28 cellular contexts compared by ENCODE assay signal in the genomic region with DNA sequence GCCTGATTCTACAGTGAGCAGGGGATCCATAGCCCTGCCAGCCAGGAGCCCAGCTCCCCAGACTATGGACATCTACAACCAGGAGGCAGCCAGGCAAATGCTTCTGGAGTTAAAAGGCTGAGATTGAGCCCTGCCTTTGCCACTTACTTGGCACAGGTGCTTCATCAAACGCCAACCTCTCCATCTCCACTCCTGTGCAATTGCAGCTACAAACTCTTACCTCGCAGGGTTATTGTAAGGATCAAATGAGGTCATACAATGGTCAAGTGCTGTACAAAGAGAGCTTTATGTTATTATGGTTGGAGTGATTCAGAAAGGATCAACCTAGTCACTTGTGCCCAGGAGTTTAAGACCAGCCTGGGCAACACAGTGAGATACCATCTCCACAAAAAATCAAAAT. TPM values are rescaled to one million over a fixed set of nuclear protein-coding genes. Genes with fewer than 3 reads are reported as not detected.
"Had no signal": no experiment of that assay in that cellular context is flagged by ENCODE, and none has a peak within 500 bp of the region (broad histone marks: within the 10 kb centered on the region; RNA-seq: fewer than 3 reads in every experiment).

No MANE protein-coding gene starts in this region.

- H3K4me3 ChIP-seq: coronary artery, hepatocyte, mucosa of descending colon, right atrium auricular region, sigmoid colon, skin epidermis, testis, tibial nerve had no signal

- H3K36me3 Mint-ChIP-seq: naive thymus-derived CD8-positive, alpha-beta T cell; stimulated activated naive B cell treated with anti-CD40 and anti-IgM and Interleukin-4, amounts not matched to agents 10 μg/mL and 1 μg/mL and 100 μg/mL, for 72 hours had no signal

- H2AFZ ChIP-seq: hepatocyte had no signal

- H3K79me2 ChIP-seq: hepatocyte had no signal

- H3K27ac ChIP-seq: coronary artery, hepatocyte, neutrophil, right atrium auricular region, sigmoid colon, skin epidermis, testis, tibial nerve had no signal

- H3K9me3 Mint-ChIP-seq: endodermal cell; naive thymus-derived CD8-positive, alpha-beta T cell; stimulated activated naive B cell treated with anti-CD40 and anti-IgM and Interleukin-4, amounts not matched to agents 10 μg/mL and 1 μg/mL and 100 μg/mL, for 72 hours; stimulated activated naive CD8-positive, alpha-beta T cell treated with anti-CD3 and anti-CD28 coated beads, Interleukin-15, amount 100 ng/mL, for 72 hours had no signal

- ATAC-seq: left cardiac atrium; mucosa of descending colon; naive thymus-derived CD8-positive, alpha-beta T cell; stimulated activated naive B cell treated with anti-CD40 and anti-IgM and Interleukin-4, amounts not matched to agents 10 μg/mL and 1 μg/mL and 100 μg/mL, for 72 hours; stimulated activated naive CD8-positive, alpha-beta T cell treated with anti-CD3 and anti-CD28 coated beads, Interleukin-15, amount 100 ng/mL, for 72 hours had no signal

- H3K9me3 ChIP-seq: mucosa of descending colon, neutrophil, right atrium auricular region, sigmoid colon, testis, tibial nerve had no signal

- H3K4me3 Mint-ChIP-seq: endodermal cell; naive thymus-derived CD8-positive, alpha-beta T cell; stimulated activated naive B cell treated with anti-CD40 and anti-IgM and Interleukin-4, amounts not matched to agents 10 μg/mL and 1 μg/mL and 100 μg/mL, for 72 hours; stimulated activated naive CD8-positive, alpha-beta T cell treated with anti-CD3 and anti-CD28 coated beads, Interleukin-15, amount 100 ng/mL, for 72 hours had no signal

- H3K4me1 ChIP-seq: right atrium auricular region, sigmoid colon, testis, tibial nerve had no signal

- H3K36me3 ChIP-seq: neutrophil, right atrium auricular region, sigmoid colon, tibial nerve had no signal

- DNase-seq: effector CD4-positive, alpha-beta T cell; endodermal cell; erythroblast; foreskin melanocyte; kidney; left cardiac atrium; mammary epithelial cell; mucosa of descending colon; naive thymus-derived CD8-positive, alpha-beta T cell; sigmoid colon; stimulated activated CD4-positive, alpha-beta T cell treated with anti-CD3 and anti-CD28 coated beads, Interleukin-2, amount 100 ng/mL, for 24 hours; stimulated activated CD4-positive, alpha-beta T cell treated with anti-CD3 and anti-CD28 coated beads, Interleukin-4, amount 100 ng/mL, for 4 hours; stimulated activated naive B cell treated with anti-CD40 and anti-IgM and Interleukin-4, amounts not matched to agents 10 μg/mL and 1 μg/mL and 100 μg/mL, for 72 hours; stimulated activated naive CD8-positive, alpha-beta T cell treated with anti-CD3 and anti-CD28 coated beads, Interleukin-15, amount 100 ng/mL, for 72 hours; testis had no signal

- H3K4me2 ChIP-seq: hepatocyte had no signal

- H3K27me3 ChIP-seq: hepatocyte, neutrophil, right atrium auricular region, testis, tibial nerve had no signal

- H3K27ac Mint-ChIP-seq: endodermal cell; naive thymus-derived CD8-positive, alpha-beta T cell; stimulated activated naive B cell treated with anti-CD40 and anti-IgM and Interleukin-4, amounts not matched to agents 10 μg/mL and 1 μg/mL and 100 μg/mL, for 72 hours had no signal

- FAIRE-seq: endothelial cell of umbilical vein, kidney had no signal

RNA-seq across cellular contexts. Expression of gene CRYBA1, which starts 56.6 kb away (rescaled TPM):
- total RNA-seq: dermis microvascular lymphatic vessel endothelial cell; endodermal cell; endothelial cell of umbilical vein; hepatocyte; kidney; left cardiac atrium; liver; mammary epithelial cell; mucosa of descending colon; naive thymus-derived CD8-positive, alpha-beta T cell; osteocyte; right atrium auricular region; sigmoid colon; subcutaneous adipose tissue; testis; tibial nerve; urinary bladder had no signal
- polyA plus RNA-seq: endothelial cell of umbilical vein; hepatocyte; liver; mammary epithelial cell; naive thymus-derived CD8-positive, alpha-beta T cell; neural cell; sigmoid colon; urinary bladder had no signal
